Comparison of ENCODE assay signal across 9 cellular contexts in the genomic region with DNA sequence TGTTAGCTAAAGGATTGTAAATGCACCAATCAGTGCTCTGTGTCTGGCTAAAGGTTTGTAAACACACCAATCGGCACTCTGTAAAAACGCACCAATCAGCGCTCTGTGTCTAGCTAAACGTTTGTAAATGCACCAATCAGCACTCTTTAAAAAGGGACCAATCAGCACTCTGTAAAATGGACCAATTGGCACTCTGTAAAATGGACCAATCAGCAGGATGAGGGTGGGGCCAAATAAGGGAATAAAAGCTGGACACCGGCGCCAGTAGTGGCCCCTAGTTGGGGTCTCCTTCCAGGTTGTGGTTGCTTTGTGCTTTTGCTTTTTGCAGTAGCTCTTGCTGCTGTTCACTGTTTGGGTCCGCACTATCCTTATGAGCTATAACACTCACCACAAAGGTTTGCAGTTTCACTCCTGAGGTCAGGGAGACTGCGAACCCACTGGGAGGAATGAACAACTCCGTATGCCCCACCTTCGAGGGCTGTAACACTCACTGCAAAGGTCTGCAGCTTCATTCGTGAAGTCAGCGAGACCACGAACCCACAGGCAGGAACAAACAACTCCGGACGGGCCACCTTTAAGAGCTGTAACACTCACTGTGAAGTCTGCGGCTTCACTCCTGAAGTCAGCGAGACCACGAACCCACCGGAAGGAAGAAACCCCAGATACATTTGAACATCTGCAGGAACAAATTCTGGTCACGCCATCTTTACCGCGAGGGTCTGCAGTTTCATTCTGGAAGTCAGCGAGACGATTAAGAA. TPM values are rescaled to one million over a fixed set of nuclear protein-coding genes. Genes with fewer than 3 reads are reported as not detected.
DNase-seq lines count a peak whose midpoint lies in the region; ATAC-seq and TF ChIP-seq lines count a peak whose summit lies in the region.
"Had no signal": no experiment of that assay in that cellular context is flagged by ENCODE, and none has a peak within 500 bp of the region (broad histone marks: within the 10 kb centered on the region; RNA-seq: fewer than 3 reads in every experiment).

No MANE protein-coding gene starts in this region.

- no peak overlapping the region for H2BK12ac ChIP-seq in neuronal stem cell (ENCODE audit: low read length)

- peaks cover 38% of the 10 kb centered on the region for H3K36me3 Mint-ChIP-seq in T-helper 1 cell treated with Interleukin-12 subunit alpha and Interleukin-12 subunit beta and Interleukin-4 antibody, amounts not matched to agents 30 μg/mL and 1 μg/mL, for 36 hours (ENCODE audit: low read depth)

- H3K27me3 Mint-ChIP-seq in T-helper 1 cell treated with Interleukin-12 subunit alpha and Interleukin-12 subunit beta and Interleukin-4 antibody, amounts not matched to agents 30 μg/mL and 1 μg/mL, for 36 hours (ENCODE audit: low read depth): peaks cover 13% of the 10 kb centered on the region

- H3K14ac ChIP-seq in neuronal stem cell (ENCODE audit: low read length): no peak overlapping the region

- peak overlapping the region; percentile 98 for H2AFZ ChIP-seq in neuronal stem cell (ENCODE audit: low read length)

- H3K4me3 Mint-ChIP-seq in T-helper 1 cell treated with Interleukin-12 subunit alpha and Interleukin-12 subunit beta and Interleukin-4 antibody, amounts not matched to agents 30 μg/mL and 1 μg/mL, for 36 hours: peak overlapping the region; percentile 73

- peak; percentile 77 for ATAC-seq in GM18870 (IDR thresholded peaks at IDR 0.05; ENCODE audit: unreplicated experiment)
- peak; percentile 43 for ATAC-seq in HG02973 (IDR thresholded peaks at IDR 0.05; ENCODE audit: unreplicated experiment)
- ATAC-seq in body of pancreas: no peak

- peak in 3 of 4 donors; percentile 14 to 53 (median 30) for DNase-seq in body of pancreas
- no peak for DNase-seq in neuronal stem cell (ENCODE audit: low spot score)
- DNase-seq in tibial artery: peak in 1 of 2 donors; percentile 29
- DNase-seq in AG08396 (ENCODE audit: low spot score): no peak
- no peak for DNase-seq in NCI-H2171 treated with DMSO at 0.1 percent for 48 hours (lab: John Stamatoyannopoulos, UW)

- H2AK5ac ChIP-seq in neuronal stem cell (ENCODE audit: low read depth, low read length): peak overlapping the region; percentile 24

- peak in 1 of 3 donors; percentile 26 for TF ChIP-seq POLR2A in body of pancreas (IDR thresholded peaks at IDR 0.05)

- H3K4me2 ChIP-seq in neuronal stem cell (ENCODE audit: insufficient read depth, low read length, poor library complexity, severe bottlenecking): no peak overlapping the region

- H3K9me3 Mint-ChIP-seq in T-helper 1 cell treated with Interleukin-12 subunit alpha and Interleukin-12 subunit beta and Interleukin-4 antibody, amounts not matched to agents 30 μg/mL and 1 μg/mL, for 36 hours: peaks cover 36% of the 10 kb centered on the region

- no peak overlapping the region for H4K91ac ChIP-seq in neuronal stem cell (ENCODE audit: low read depth, low read length, poor library complexity)

- no peaks in the 10 kb centered on the region for H3K9me3 ChIP-seq in body of pancreas
- peaks cover 2 to 12% of the 10 kb centered on the region in 2 donors for H3K9me3 ChIP-seq in neuronal stem cell (replicated peaks in 1 of 2; ENCODE audit: control insufficient read depth in 2 of 2, insufficient read depth in 1 of 2, low read depth in 1 of 2, low read length in 2 of 2)
- H3K9me3 ChIP-seq in tibial artery: no peaks in the 10 kb centered on the region

- H3K36me3 ChIP-seq in body of pancreas (replicated peaks in 1 of 2; ENCODE audit: insufficient read depth in 1 of 2, low read depth in 2 of 2) (no peaks in the 10 kb centered on the region), neuronal stem cell (replicated peaks in 1 of 2; ENCODE audit: control insufficient read depth in 2 of 2, insufficient read depth in 2 of 2, low read length in 2 of 2) (peaks cover 0 to 6% of the 10 kb centered on the region in 2 donors), tibial artery (no peaks in the 10 kb centered on the region)
- H3K36me3 ChIP-seq: cardiac muscle cell had no signal

- no peak overlapping the region for H3K4ac ChIP-seq in neuronal stem cell (ENCODE audit: low read length)

- WGBS in body of pancreas, 2 donors: 67 to 90% methylated on average over 24 of the region's 24 CpGs
- no CpG with 5 or more reads among the region's 24 CpGs for WGBS in neuronal stem cell (ENCODE audit: extremely low coverage in 2 of 2, insufficient read length in 2 of 2, insufficient replicate concordance in 1 of 2), 2 donors

- H2BK120ac ChIP-seq in neuronal stem cell (ENCODE audit: low read depth, low read length): no peak overlapping the region

- H3K4me1 Mint-ChIP-seq in T-helper 1 cell treated with Interleukin-12 subunit alpha and Interleukin-12 subunit beta and Interleukin-4 antibody, amounts not matched to agents 30 μg/mL and 1 μg/mL, for 36 hours (ENCODE audit: low read depth): peaks cover 47% of the 10 kb centered on the region

- H3K79me1 ChIP-seq in neuronal stem cell (ENCODE audit: low read depth, low read length): peaks cover 2% of the 10 kb centered on the region

- H3K9ac ChIP-seq in neuronal stem cell (ENCODE audit: low read depth, low read length, poor library complexity): no peak overlapping the region

- no peak overlapping the region for H3K18ac ChIP-seq in neuronal stem cell (ENCODE audit: low read length)

- H4K8ac ChIP-seq in neuronal stem cell (ENCODE audit: low read depth, low read length): no peak overlapping the region

- H3K4me3 ChIP-seq in body of pancreas (no peak overlapping the region), neuronal stem cell (ENCODE audit: low read length in 2 of 2) (peak overlapping the region in 1 of 2 donors; percentile 72), tibial artery (peak overlapping the region; percentile 89 to 95)

- H3K4me1 ChIP-seq in body of pancreas (peaks cover 33% of the 10 kb centered on the region), neuronal stem cell (ENCODE audit: control insufficient read depth in 2 of 2, insufficient read depth in 1 of 2, low read depth in 1 of 2, low read length in 2 of 2) (peaks cover 7 to 9% of the 10 kb centered on the region in 2 donors), tibial artery (peaks cover 0 to 27% (median 7%) of the 10 kb centered on the region in 4 donors)

- no peak overlapping the region for H3K23ac ChIP-seq in neuronal stem cell (ENCODE audit: low read depth, low read length, poor library complexity)

- intact Hi-C loops in body of pancreas (cut with DNase I): no loop called here
- intact Hi-C loops in tibial artery (cut with DNase I; ENCODE audit: low total_unique reads): no loop called here

- H3K27me3 ChIP-seq in body of pancreas: no peaks in the 10 kb centered on the region
- H3K27me3 ChIP-seq in neuronal stem cell (ENCODE audit: control insufficient read depth in 3 of 3, insufficient read depth in 3 of 3, low read depth in 1 of 3, low read length in 3 of 3): no peaks in the 10 kb centered on the region
- H3K27me3 ChIP-seq in tibial artery: no peaks in the 10 kb centered on the region
- H3K27me3 ChIP-seq: cardiac muscle cell had no signal

- H2BK15ac ChIP-seq in neuronal stem cell (ENCODE audit: low read length): no peak overlapping the region

- TF ChIP-seq CTCF in body of pancreas (IDR thresholded peaks at IDR 0.05) (no peak), tibial artery (IDR thresholded peaks at IDR 0.05) (no peak)

- no peak overlapping the region for H2BK5ac ChIP-seq in neuronal stem cell (ENCODE audit: low read length)

- H3K27ac ChIP-seq in body of pancreas: peak overlapping the region in 2 of 4 donors; percentile 91 to 96
- no peak overlapping the region for H3K27ac ChIP-seq in neuronal stem cell (replicated peaks; ENCODE audit: low read length)
- peak overlapping the region in 1 of 2 donors; percentile 98 for H3K27ac ChIP-seq in tibial artery

- H3K27ac Mint-ChIP-seq in T-helper 1 cell treated with Interleukin-12 subunit alpha and Interleukin-12 subunit beta and Interleukin-4 antibody, amounts not matched to agents 30 μg/mL and 1 μg/mL, for 36 hours: peak overlapping the region; percentile 88

RNA-seq across cellular contexts. Expression of gene SUCLG2, which starts 1.1 kb away (rescaled TPM):
- total RNA-seq in body of pancreas: 10 to 100 TPM; 42.0 to 50.4 TPM
- polyA plus RNA-seq in neuronal stem cell (2013, experiment 1 of 2): 34.0 TPM
- 35.8 TPM for polyA plus RNA-seq in neuronal stem cell (2013, experiment 2 of 2)

Comparison
In these comparisons a context has a peak if more than half of its experiments do, and no peak if none do; other contexts are left out.
1. DNase-seq: peak in body of pancreas (3 of 4); none in neuronal stem cell (single experiment), AG08396 (single experiment) and NCI-H2171 treated with DMSO at 0.1 percent for 48 hours (single experiment).
2. H3K4me3 ChIP-seq: peak in tibial artery (2 of 2); none in body of pancreas (0 of 2).